8 cellular contexts compared by ENCODE assay signal in genomic region chr6:3356056-3356823, GRCh38.
DNase-seq lines count a peak whose midpoint lies in the region; ATAC-seq, FAIRE-seq and TF ChIP-seq lines count a peak whose summit lies in the region.

No MANE protein-coding gene starts in this region.

- peak overlapping the region; percentile 50 for H3K4me2 ChIP-seq in endothelial cell of umbilical vein (ENCODE audit: insufficient read depth, low read length)

- H3K36me3 ChIP-seq in A673 (ENCODE audit: insufficient read depth, low read length, poor library complexity, severe bottlenecking) (no peaks in the 10 kb centered on the region), endothelial cell of umbilical vein (ENCODE audit: control insufficient read depth in 2 of 2, extremely low read depth in 1 of 2, insufficient read depth in 2 of 2, low read length in 2 of 2) (no peaks in the 10 kb centered on the region), mucosa of rectum (ENCODE audit: control insufficient read depth in 2 of 2, insufficient read depth in 2 of 2, low read length in 2 of 2) (peaks cover 4 to 7% of the 10 kb centered on the region in 2 donors)

- TF ChIP-seq CTCF in A673 (conservative IDR thresholded peaks at IDR 0.05; ENCODE audit: low read depth, low read length) (no peak), endothelial cell of umbilical vein (IDR thresholded peaks at IDR 0.05; ENCODE audit: extremely low read depth in 1 of 2, insufficient read depth in 1 of 2, low read depth in 1 of 2, low read length in 2 of 2) (no peak)

- H3K9me3 ChIP-seq in A673 (ENCODE audit: low read depth, low read length, poor library complexity, severe bottlenecking) (no peaks in the 10 kb centered on the region), endothelial cell of umbilical vein (replicated peaks; ENCODE audit: control insufficient read depth, insufficient read depth, low read length) (no peaks in the 10 kb centered on the region), mucosa of rectum (ENCODE audit: control insufficient read depth in 2 of 2, low read length in 2 of 2) (no peaks in the 10 kb centered on the region)

- dilution Hi-C loops in endothelial cell of umbilical vein (cut with MboI; ENCODE audit: extremely low pct_ligation_motif_present, low sequenced_read_pairs): no loop called here

- H2AFZ ChIP-seq in endothelial cell of umbilical vein (ENCODE audit: low read depth, low read length): peak overlapping the region; percentile 77

- FAIRE-seq in endothelial cell of umbilical vein (lab: Jason Lieb, UNC): peak; percentile 63

- H3K4me1 ChIP-seq in A673 (ENCODE audit: insufficient read depth, low read length, poor library complexity, severe bottlenecking) (peaks cover 46% of the 10 kb centered on the region), endothelial cell of umbilical vein (ENCODE audit: control insufficient read depth, extremely low read depth, insufficient read depth, low read length) (peaks cover 6% of the 10 kb centered on the region), mucosa of rectum (ENCODE audit: control insufficient read depth in 2 of 2, insufficient read depth in 2 of 2, low read length in 2 of 2) (peaks cover 31 to 54% of the 10 kb centered on the region in 2 donors)

- H4K20me1 ChIP-seq in endothelial cell of umbilical vein (replicated peaks; ENCODE audit: control insufficient read depth, extremely low read depth, insufficient read depth, low read length): no peaks in the 10 kb centered on the region

- BruUV-seq in A673 (replicated peaks; lab: Mats Ljungman, UMichigan): no TSS peak
- BruUV-seq in endothelial cell of umbilical vein (replicated peaks; lab: Mats Ljungman, UMichigan): TSS peak; percentile 83

- intact Hi-C loops in A673 (cut with micrococcal nuclease; ENCODE audit: unreplicated experiment) (no loop called here), endothelial cell of umbilical vein (cut with micrococcal nuclease) (no loop called here)

- no peak for TF ChIP-seq POLR2A in endothelial cell of umbilical vein (IDR thresholded peaks at IDR 0.05; ENCODE audit: low read depth, low read length)

- CTCF ChIA-PET in A673 (lab: Charles Lee) (no interaction called here), endothelial cell of umbilical vein (lab: Charles Lee) (interaction anchor here (1.0 kb wide), 1 partner anchor 9 kb away, joined by 3 read pairs; no protein-coding TSS in a partner anchor)

- POLR2A ChIA-PET in A673 (lab: Charles Lee; ENCODE audit: low non-redundant PET): no interaction called here
- POLR2A ChIA-PET in endothelial cell of umbilical vein (lab: Charles Lee): no interaction called here

- peak overlapping the region; percentile 59 for H3K27ac ChIP-seq in A673 (ENCODE audit: low read depth, low read length, poor library complexity, severe bottlenecking)
- no peak overlapping the region for H3K27ac ChIP-seq in endothelial cell of umbilical vein (ENCODE audit: insufficient read depth, low read depth, low read length)
- peak overlapping the region; percentile 88 to 94 for H3K27ac ChIP-seq in mucosa of rectum (ENCODE audit: low read depth in 2 of 2, low read length in 2 of 2)

- H3K79me2 ChIP-seq in endothelial cell of umbilical vein (ENCODE audit: control insufficient read depth, insufficient read depth, low read length): no peaks in the 10 kb centered on the region

- DNase-seq in A673 (ENCODE audit: low spot score) (peak; percentile 87), NCI-H69 (lab: John Stamatoyannopoulos, UW) (peak; percentile 86), endothelial cell of umbilical vein (ENCODE audit: low read depth, low spot score) (peak; percentile 75)
- DNase-seq in activated CD8-positive, alpha-beta memory T cell treated with anti-CD3 and anti-CD28 coated beads for 24 hours: peak; percentile 71
- peak; percentile 33 to 42 for DNase-seq in stimulated activated CD8-positive, alpha-beta memory T cell treated with anti-CD3 and anti-CD28 coated beads, Interleukin-7, amount 100 ng/mL, for 4 hours (ENCODE audit: low read depth in 2 of 2)

- ATAC-seq in GM18511 (IDR thresholded peaks at IDR 0.05; ENCODE audit: unreplicated experiment): peak; percentile 99
- ATAC-seq in HG03103 (IDR thresholded peaks at IDR 0.05; ENCODE audit: low read depth, unreplicated experiment): peak; percentile 88

- H3K27me3 ChIP-seq in A673 (replicated peaks; ENCODE audit: insufficient read depth, low read depth, low read length, poor library complexity) (no peaks in the 10 kb centered on the region), endothelial cell of umbilical vein (ENCODE audit: control insufficient read depth in 2 of 2, insufficient read depth in 2 of 2, low read length in 2 of 2) (no peaks in the 10 kb centered on the region), mucosa of rectum (ENCODE audit: control insufficient read depth in 2 of 2, insufficient read depth in 2 of 2, low read length in 2 of 2) (no peaks in the 10 kb centered on the region)

- no peaks in the 10 kb centered on the region for H3K9me1 ChIP-seq in endothelial cell of umbilical vein (replicated peaks; ENCODE audit: control insufficient read depth, extremely low read depth, insufficient read depth, low read length)

- H3K4me3 ChIP-seq in A673 (ENCODE audit: low read depth, low read length, poor library complexity, severe bottlenecking) (peak overlapping the region; percentile 40), endothelial cell of umbilical vein (replicated peaks in 1 of 3; ENCODE audit: insufficient read depth in 1 of 3, low read depth in 1 of 3, low read length in 3 of 3) (peak overlapping the region in 2 of 3 experiments; percentile 21 to 37), mucosa of rectum (ENCODE audit: low read length in 2 of 2) (peak overlapping the region; percentile 38 to 72)

- H3K9ac ChIP-seq in endothelial cell of umbilical vein (replicated peaks; ENCODE audit: extremely low read depth, insufficient read depth, low read length): peak overlapping the region; percentile 26
- peak overlapping the region; percentile 55 to 63 for H3K9ac ChIP-seq in mucosa of rectum (ENCODE audit: low read depth in 1 of 2, low read length in 2 of 2)

TF ChIP-seq in endothelial cell of umbilical vein, 7 proteins besides CTCF, POLR2A, EP300 and RAD21:
- TF ChIP-seq MAX (IDR thresholded peaks at IDR 0.05; ENCODE audit: insufficient read depth, insufficient read length) (peak; percentile 27), GATA2 (IDR thresholded peaks at IDR 0.05; ENCODE audit: insufficient read depth, insufficient read length, low read depth, low read length) (no peak)
